In genomic region chr2:38224181-38224580, GRCh38 we compare ENCODE assay signal across 36 cellular contexts.
"Had no signal": no experiment of that assay in that cellular context is flagged by ENCODE, and none has a peak within 500 bp of the region (broad histone marks: within the 10 kb centered on the region; RNA-seq: fewer than 3 reads in every experiment).

No MANE protein-coding gene starts in this region.

- H3K9me3 Mint-ChIP-seq: activated CD8-positive, alpha-beta T cell treated with anti-CD3 and anti-CD28 coated beads for 36 hours; activated naive CD4-positive, alpha-beta T cell treated with anti-CD3 and anti-CD28 coated beads for 36 hours; activated naive CD4-positive, alpha-beta T cell treated with anti-CD3 and anti-CD28 coated beads, Interleukin-2, amount 50 U/mL, for 72 hours; activated T-helper 17 cell treated with anti-CD3 and anti-CD28 coated beads, Interleukin-2, amount 50 U/mL, for 72 hours had no signal

- DNase-seq: activated B cell treated with CpG ODN at 0.5 μM for 24 hours; activated CD4-positive, alpha-beta memory T cell treated with anti-CD3 and anti-CD28 coated beads for 36 hours; activated CD4-positive, alpha-beta T cell treated with anti-CD3 and anti-CD28 coated beads for 4 hours; activated CD4-positive, alpha-beta T cell treated with anti-CD3 and anti-CD28 coated beads, Interleukin-2, amount 10 ng/mL, durations not matched to agents 24 days and 14 days; activated CD4-positive, alpha-beta T cell treated with anti-CD3 and anti-CD28 coated beads, Interleukin-2, amount 50 U/mL, for 1 hour; activated CD4-positive, alpha-beta T cell treated with anti-CD3 and anti-CD28 coated beads, Interleukin-2, amount 50 U/mL, for 4 hours; activated CD4-positive, CD25-positive, alpha-beta regulatory T cell treated with anti-CD3 and anti-CD28 coated beads, Interleukin-2, amount 50 U/mL, for 72 hours; activated CD8-positive, alpha-beta memory T cell treated with anti-CD3 and anti-CD28 coated beads, Interleukin-2, amount 50 U/mL, for 4 hours; activated CD8-positive, alpha-beta T cell treated with anti-CD3 and anti-CD28 coated beads for 36 hours; activated effector memory CD4-positive, alpha-beta T cell treated with anti-CD3 and anti-CD28 coated beads, Interleukin-2, amount 50 U/mL, for 16 hours; activated gamma-delta T cell treated with Interleukin-2 at 50 U/mL for 16 hours; activated naive CD4-positive, alpha-beta T cell; activated naive CD4-positive, alpha-beta T cell treated with anti-CD3 and anti-CD28 coated beads for 36 hours; activated naive CD4-positive, alpha-beta T cell treated with anti-CD3 and anti-CD28 coated beads, Interleukin-2, amount 50 U/mL, for 16 hours; activated naive CD8-positive, alpha-beta T cell treated with anti-CD3 and anti-CD28 coated beads for 36 hours; activated T-cell treated with anti-CD3 and anti-CD28 coated beads for 4 hours; activated T-cell treated with anti-CD3 and anti-CD28 coated beads, Interleukin-2, amount 50 U/mL, for 1 hour; activated T-cell treated with anti-CD3 and anti-CD28 coated beads, Interleukin-2, amount 50 U/mL, for 4 hours; activated T-cell treated with anti-CD3 and anti-CD28 coated beads, Interleukin-2, amount 50 U/mL, for 72 hours; adrenal gland; amniotic stem cell; aorta; body of pancreas; brain microvascular endothelial cell; central memory CD4-positive, alpha-beta T cell; T-helper 2 cell; T-helper 9 cell had no signal

- ATAC-seq: activated CD8-positive, alpha-beta T cell treated with anti-CD3 and anti-CD28 coated beads for 36 hours; activated naive CD4-positive, alpha-beta T cell treated with anti-CD3 and anti-CD28 coated beads, Interleukin-2, amount 50 U/mL, for 72 hours; activated T-cell treated with anti-CD3 and anti-CD28 coated beads, Interleukin-2, amount 50 U/mL, for 4 hours; activated T-cell treated with anti-CD3 and anti-CD28 coated beads, Interleukin-2, amount 50 U/mL, for 72 hours; activated T-helper 17 cell treated with anti-CD3 and anti-CD28 coated beads, Interleukin-2, amount 50 U/mL, for 72 hours; body of pancreas had no signal

- H3K27ac ChIP-seq: adrenal gland, body of pancreas, brain microvascular endothelial cell, breast epithelium, VCaP had no signal

- H3K4me3 Mint-ChIP-seq: activated B cell treated with CpG ODN at 0.5 μM for 24 hours; activated CD4-positive, alpha-beta memory T cell treated with anti-CD3 and anti-CD28 coated beads for 36 hours; activated CD4-positive, alpha-beta T cell treated with anti-CD3 and anti-CD28 coated beads, Interleukin-2, amount 10 ng/mL, durations not matched to agents 24 days and 14 days; activated CD8-positive, alpha-beta T cell treated with anti-CD3 and anti-CD28 coated beads for 36 hours; activated naive CD4-positive, alpha-beta T cell treated with anti-CD3 and anti-CD28 coated beads for 36 hours; activated naive CD8-positive, alpha-beta T cell treated with anti-CD3 and anti-CD28 coated beads for 36 hours; activated T-cell treated with anti-CD3 and anti-CD28 coated beads, Interleukin-2, amount 50 U/mL, for 4 hours; activated T-cell treated with anti-CD3 and anti-CD28 coated beads, Interleukin-2, amount 50 U/mL, for 72 hours; activated T-helper 1 cell treated with anti-CD3 and anti-CD28 coated beads, Interleukin-12 subunit alpha, Interleukin-12 subunit beta, Interleukin-2, Interleukin-4 antibody, amounts not matched to agents 30 ng/mL and 10 ng/mL and 1 ng/mL, durations not matched to agents 14 hours and 24 hours and 36 hours; activated T-helper 17 cell treated with anti-CD3 and anti-CD28 coated beads, Interleukin-2, amount 50 U/mL, for 72 hours; T-helper 1 cell treated with Interleukin-12 subunit alpha and Interleukin-12 subunit beta and Interleukin-4 antibody, amounts not matched to agents 30 μg/mL and 1 μg/mL, for 36 hours; T-helper 2 cell treated with Interferon-gamma antibody and Interleukin-4, amounts not matched to agents 5 μg/mL and 100 μg/mL, for 36 hours had no signal

- H3K4me3 ChIP-seq: adrenal gland, body of pancreas, breast epithelium had no signal

- FAIRE-seq: astrocyte, TTC549 had no signal

- H3K4me1 ChIP-seq: adrenal gland, body of pancreas, breast epithelium had no signal

- H3K9me3 ChIP-seq: adrenal gland, body of pancreas, breast epithelium had no signal

- H3K27me3 ChIP-seq: adrenal gland, body of pancreas, brain microvascular endothelial cell, breast epithelium had no signal

- H3K36me3 ChIP-seq: adrenal gland, brain microvascular endothelial cell, breast epithelium had no signal

- H3K27ac Mint-ChIP-seq: activated B cell treated with CpG ODN at 0.5 μM for 24 hours; activated CD4-positive, alpha-beta memory T cell treated with anti-CD3 and anti-CD28 coated beads for 36 hours; activated CD4-positive, alpha-beta T cell treated with anti-CD3 and anti-CD28 coated beads, Interleukin-2, amount 10 ng/mL, durations not matched to agents 24 days and 14 days; activated CD8-positive, alpha-beta T cell treated with anti-CD3 and anti-CD28 coated beads for 36 hours; activated naive CD4-positive, alpha-beta T cell treated with anti-CD3 and anti-CD28 coated beads for 36 hours; activated naive CD4-positive, alpha-beta T cell treated with anti-CD3 and anti-CD28 coated beads, Interleukin-2, amount 50 U/mL, for 72 hours; activated naive CD8-positive, alpha-beta T cell treated with anti-CD3 and anti-CD28 coated beads for 36 hours; activated T-cell treated with anti-CD3 and anti-CD28 coated beads, Interleukin-2, amount 50 U/mL, for 72 hours; activated T-helper 1 cell treated with anti-CD3 and anti-CD28 coated beads, Interleukin-12 subunit alpha, Interleukin-12 subunit beta, Interleukin-2, Interleukin-4 antibody, amounts not matched to agents 30 ng/mL and 10 ng/mL and 1 ng/mL, durations not matched to agents 14 hours and 24 hours and 36 hours; activated T-helper 17 cell treated with anti-CD3 and anti-CD28 coated beads, Interleukin-2, amount 50 U/mL, for 72 hours; T-helper 1 cell treated with Interleukin-12 subunit alpha and Interleukin-12 subunit beta and Interleukin-4 antibody, amounts not matched to agents 30 μg/mL and 1 μg/mL, for 36 hours; T-helper 2 cell treated with Interferon-gamma antibody and Interleukin-4, amounts not matched to agents 5 μg/mL and 100 μg/mL, for 36 hours had no signal

- H3K36me3 Mint-ChIP-seq: activated naive CD4-positive, alpha-beta T cell treated with anti-CD3 and anti-CD28 coated beads, Interleukin-2, amount 50 U/mL, for 72 hours; activated naive CD8-positive, alpha-beta T cell treated with anti-CD3 and anti-CD28 coated beads for 36 hours had no signal

- H3K4me1 Mint-ChIP-seq: activated B cell treated with CpG ODN at 0.5 μM for 24 hours; activated CD4-positive, alpha-beta T cell treated with anti-CD3 and anti-CD28 coated beads, Interleukin-2, amount 10 ng/mL, durations not matched to agents 24 days and 14 days; activated naive CD8-positive, alpha-beta T cell treated with anti-CD3 and anti-CD28 coated beads for 36 hours; activated T-helper 17 cell treated with anti-CD3 and anti-CD28 coated beads, Interleukin-2, amount 50 U/mL, for 72 hours had no signal
